36 cellular contexts compared by ENCODE assay signal in genomic region chr9:129033216-129033615, GRCh38.
"Had no signal": no experiment of that assay in that cellular context is flagged by ENCODE, and none has a peak within 500 bp of the region (broad histone marks: within the 10 kb centered on the region; RNA-seq: fewer than 3 reads in every experiment).

No MANE protein-coding gene starts in this region.

- H3K36me3 ChIP-seq: brain microvascular endothelial cell had no signal

- H2AFZ ChIP-seq: PC-9 had no signal

- H3K4me3 ChIP-seq: PC-9 had no signal

- H3K27ac ChIP-seq: brain microvascular endothelial cell, PC-9, RWPE1, VCaP had no signal

- DNase-seq: activated B cell treated with CpG ODN at 0.5 μM for 24 hours; activated CD4-positive, alpha-beta memory T cell treated with anti-CD3 and anti-CD28 coated beads for 36 hours; activated CD4-positive, alpha-beta T cell treated with anti-CD3 and anti-CD28 coated beads for 4 hours; activated CD4-positive, alpha-beta T cell treated with anti-CD3 and anti-CD28 coated beads, Interleukin-2, amount 50 U/mL, for 1 hour; activated CD4-positive, CD25-positive, alpha-beta regulatory T cell treated with anti-CD3 and anti-CD28 coated beads, Interleukin-2, amount 50 U/mL, for 72 hours; activated CD8-positive, alpha-beta memory T cell treated with anti-CD3 and anti-CD28 coated beads, Interleukin-2, amount 50 U/mL, for 4 hours; activated effector memory CD4-positive, alpha-beta T cell treated with Interleukin-2 at 50 U/mL for 16 hours; activated naive CD4-positive, alpha-beta T cell treated with anti-CD3 and anti-CD28 coated beads, Interleukin-2, amount 50 U/mL, for 16 hours; activated naive CD8-positive, alpha-beta T cell treated with anti-CD3 and anti-CD28 coated beads for 36 hours; activated T-cell treated with anti-CD3 and anti-CD28 coated beads for 4 hours; activated T-cell treated with anti-CD3 and anti-CD28 coated beads, Interleukin-2, amount 50 U/mL, for 48 hours; amniotic stem cell; aorta; brain microvascular endothelial cell; central memory CD4-positive, alpha-beta T cell; MM.1S; MV-4-11; NCI-H1092; NCI-H1436 treated with DMSO at 0.1 percent for 48 hours; NCI-H187; NCI-H2029 treated with DMSO at 0.1 percent for 48 hours; NCI-H2107; NCI-H2171; NCI-H510A; NCI-H526; NCI-H748 treated with DMSO at 0.1 percent for 48 hours; NK-92 treated with Interleukin-12 subunit alpha and Interleukin-12 subunit beta, amount 100 ng/mL, for 24 hours; PC-9; SIG-M5; SW 1271; T-helper 1 cell; T-helper 2 cell; T-helper 9 cell had no signal

- ATAC-seq: Right ventricle myocardium inferior had no signal

- H3K4me2 ChIP-seq: PC-9 had no signal

- H3K27me3 ChIP-seq: brain microvascular endothelial cell had no signal
